In the genomic region with DNA sequence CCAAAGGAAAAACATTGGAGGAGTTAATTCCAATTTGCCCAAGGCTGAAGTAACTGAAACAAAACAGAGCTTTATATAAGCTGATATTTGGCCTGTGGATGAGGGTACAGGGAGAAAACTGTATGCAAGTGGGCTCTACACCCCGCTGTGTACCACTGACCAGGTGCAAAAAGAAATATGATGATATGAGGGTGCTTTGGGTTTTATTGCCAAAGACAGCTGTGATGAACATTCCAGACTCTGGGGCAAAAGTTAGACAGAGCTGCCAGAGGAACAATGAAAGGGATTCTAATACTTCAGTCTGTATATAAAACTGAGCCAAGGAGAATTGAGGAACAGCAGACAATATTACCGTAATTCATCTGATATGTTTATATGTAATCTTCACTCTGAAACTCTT, we compare ENCODE assay signal across 24 cellular contexts.
A peak's percentile ranks its signal among the peaks of the same experiment; 100 is the strongest.
DNase-seq lines count a peak whose midpoint lies in the region; ATAC-seq and TF ChIP-seq lines count a peak whose summit lies in the region.
"Had no signal": no experiment of that assay in that cellular context is flagged by ENCODE, and none has a peak within 500 bp of the region (broad histone marks: within the 10 kb centered on the region; RNA-seq: fewer than 3 reads in every experiment).

No MANE protein-coding gene starts in this region.

- H3K4me3 Mint-ChIP-seq in GM23338, result no peak overlapping the region
- H3K4me3 Mint-ChIP-seq in nephron, result no peak overlapping the region
- no peak overlapping the region for H3K4me3 Mint-ChIP-seq in endodermal cell
- H3K4me3 Mint-ChIP-seq in glutamatergic neuron (ENCODE audit: unreplicated experiment), result no peak overlapping the region
- H3K4me3 Mint-ChIP-seq: B cell; CD4-positive, alpha-beta T cell; CD8-positive, alpha-beta T cell had no signal

- H3K9ac ChIP-seq in rectal smooth muscle tissue (ENCODE audit: low read length) (no peak overlapping the region), endodermal cell (ENCODE audit: extremely low read depth, low read length, poor library complexity, severe bottlenecking) (no peak overlapping the region)
- H3K9ac ChIP-seq: BLaER1 treated with 17β-estradiol and CSF1 and Interleukin-3, amounts not matched to agents 10 nM and 100 nM had no signal

- peaks cover 7% of the 10 kb centered on the region for H3K36me3 Mint-ChIP-seq in GM23338 (ENCODE audit: low read depth)
- H3K36me3 Mint-ChIP-seq in nephron (ENCODE audit: low read depth), result peaks cover 15% of the 10 kb centered on the region
- H3K36me3 Mint-ChIP-seq in endodermal cell (ENCODE audit: low read depth), result peaks cover 7% of the 10 kb centered on the region
- H3K36me3 Mint-ChIP-seq in glutamatergic neuron (ENCODE audit: unreplicated experiment), result no peaks in the 10 kb centered on the region
- H3K36me3 Mint-ChIP-seq: CD8-positive, alpha-beta T cell had no signal

- H3K36me3 ChIP-seq in GM23338 (ENCODE audit: insufficient read depth) (no peaks in the 10 kb centered on the region), SJCRH30 (peaks cover 7% of the 10 kb centered on the region; the same call in 1 of the 2 replicates), rectal smooth muscle tissue (ENCODE audit: control insufficient read depth, insufficient read depth, low read length) (no peaks in the 10 kb centered on the region), endodermal cell (ENCODE audit: control insufficient read depth, insufficient read depth, low read length) (peaks cover 5% of the 10 kb centered on the region)
- H3K36me3 ChIP-seq: BLaER1 treated with 17β-estradiol and CSF1 and Interleukin-3, amounts not matched to agents 10 nM and 100 nM had no signal

- H3K4me1 Mint-ChIP-seq in GM23338 (peaks cover 25% of the 10 kb centered on the region), nephron (peaks cover 31% of the 10 kb centered on the region), endodermal cell (no peaks in the 10 kb centered on the region), glutamatergic neuron (ENCODE audit: low read depth, unreplicated experiment) (no peaks in the 10 kb centered on the region)
- H3K4me1 Mint-ChIP-seq: B cell had no signal

- H3F3A ChIP-seq in GM23338 (replicated peaks; ENCODE audit: low read depth), result no peaks in the 10 kb centered on the region

- 0 out of 2 replicates have a peak, but pooled peaks cover 4% of the 10 kb centered on the region for H3K9me3 ChIP-seq in SJCRH30 (replicated peaks)
- no peaks in the 10 kb centered on the region for H3K9me3 ChIP-seq in endodermal cell (ENCODE audit: control insufficient read depth, low read length)
- H3K9me3 ChIP-seq: A549 had no signal

- H3K9me2 ChIP-seq in GM23338 (ENCODE audit: insufficient read depth), result no peaks in the 10 kb centered on the region

- 0 out of 2 replicates have a peak overlapping the region, but pooled peaks have one; percentile 40 for H3K27ac Mint-ChIP-seq in GM23338
- peak overlapping the region; percentile 39 to 79 (median 45) for H3K27ac Mint-ChIP-seq in nephron
- no peak overlapping the region for H3K27ac Mint-ChIP-seq in endodermal cell
- no peak overlapping the region for H3K27ac Mint-ChIP-seq in glutamatergic neuron (ENCODE audit: unreplicated experiment)
- H3K27ac Mint-ChIP-seq: B cell; CD4-positive, alpha-beta T cell; CD8-positive, alpha-beta T cell had no signal

- peaks cover 15% of the 10 kb centered on the region for H3K4me1 ChIP-seq in GM23338 (ENCODE audit: insufficient read depth)
- peaks cover 45% of the 10 kb centered on the region for H3K4me1 ChIP-seq in SJCRH30
- peaks cover 11% of the 10 kb centered on the region for H3K4me1 ChIP-seq in rectal smooth muscle tissue (ENCODE audit: control insufficient read depth, insufficient read depth, low read length)
- no peaks in the 10 kb centered on the region for H3K4me1 ChIP-seq in endodermal cell (ENCODE audit: control insufficient read depth, insufficient read depth, low read length)
- H3K4me1 ChIP-seq: BLaER1 treated with 17β-estradiol and CSF1 and Interleukin-3, amounts not matched to agents 10 nM and 100 nM had no signal

- H2AFZ ChIP-seq in GM23338, result no peak overlapping the region

- TF ChIP-seq CTCF in GM23338 (conservative IDR thresholded peaks at IDR 0.05; ENCODE audit: low read depth in 2 of 2) (no peak), nephron (IDR thresholded peaks at IDR 0.05; ENCODE audit: unreplicated experiment in 3 of 3) (no peak), endodermal cell (conservative IDR thresholded peaks at IDR 0.05) (no peak), glutamatergic neuron (IDR thresholded peaks at IDR 0.05; ENCODE audit: partially characterized antibody, unreplicated experiment) (no peak)

- H3K4me2 ChIP-seq in GM23338, result no peak overlapping the region
- H3K4me2 ChIP-seq: A549; BLaER1 treated with 17β-estradiol and CSF1 and Interleukin-3, amounts not matched to agents 10 nM and 100 nM had no signal

- H3K27me3 Mint-ChIP-seq in GM23338 (ENCODE audit: insufficient read depth, low read depth, poor library complexity) (no peaks in the 10 kb centered on the region), nephron (ENCODE audit: low read depth) (no peaks in the 10 kb centered on the region), endodermal cell (ENCODE audit: insufficient read depth) (no peaks in the 10 kb centered on the region), glutamatergic neuron (ENCODE audit: unreplicated experiment) (no peaks in the 10 kb centered on the region)
- H3K27me3 Mint-ChIP-seq: B cell; CD4-positive, alpha-beta T cell had no signal

- H3K27me3 ChIP-seq in GM23338 (ENCODE audit: insufficient read depth), result no peaks in the 10 kb centered on the region
- no peaks in the 10 kb centered on the region for H3K27me3 ChIP-seq in SJCRH30
- H3K27me3 ChIP-seq in rectal smooth muscle tissue (ENCODE audit: control insufficient read depth, insufficient read depth, low read length), result no peaks in the 10 kb centered on the region
- no peaks in the 10 kb centered on the region for H3K27me3 ChIP-seq in endodermal cell (ENCODE audit: control insufficient read depth, insufficient read depth, low read length, poor library complexity, severe bottlenecking)

- ATAC-seq in GM23338, result no peak
- ATAC-seq: A549; CD8-positive, alpha-beta T cell had no signal

- H3K79me2 ChIP-seq in GM23338 (replicated peaks; ENCODE audit: insufficient read depth), result peaks cover 6% of the 10 kb centered on the region

- DNase-seq in GM23338 (ENCODE audit: low spot score) (no peak), SJCRH30 (peak; percentile 89 to 97), GF-D8 (lab: John Stamatoyannopoulos, UW) (no peak), NCI-H1417 treated with DMSO at 0.1 percent for 48 hours (lab: John Stamatoyannopoulos, UW) (no peak), endodermal cell (no peak), glutamatergic neuron (no peak)
- DNase-seq: AML-193; CD4-positive, alpha-beta T cell; CD8-positive, alpha-beta T cell; COR-L47; DMS 273 treated with DMSO at 0.1 percent for 48 hours; DMS153; DMS53; DMS79; DND-41; EL; GDM1 had no signal

- 90% methylated on average over 1 of the region's 2 CpGs; no CpG with 5 or more reads in 1 of the 2 experiments for WGBS in endodermal cell (ENCODE audit: insufficient coverage in 1 of 2, insufficient read length in 1 of 2), 2 experiments

- no peak overlapping the region for H3K4me3 ChIP-seq in GM23338
- no peak overlapping the region for H3K4me3 ChIP-seq in SJCRH30
- no peak overlapping the region for H3K4me3 ChIP-seq in rectal smooth muscle tissue (ENCODE audit: low read length)
- H3K4me3 ChIP-seq in endodermal cell (ENCODE audit: low read length), result no peak overlapping the region
- H3K4me3 ChIP-seq: A549; BLaER1 treated with 17β-estradiol and CSF1 and Interleukin-3, amounts not matched to agents 10 nM and 100 nM had no signal

- H4K20me1 ChIP-seq in GM23338 (replicated peaks; ENCODE audit: insufficient read depth), result no peaks in the 10 kb centered on the region
- H4K20me1 ChIP-seq: BLaER1 treated with 17β-estradiol and CSF1 and Interleukin-3, amounts not matched to agents 10 nM and 100 nM had no signal

- no peak overlapping the region for H3K27ac ChIP-seq in GM23338 (ENCODE audit: low read depth)
- peak overlapping the region; percentile 87 for H3K27ac ChIP-seq in SJCRH30
- H3K27ac ChIP-seq in rectal smooth muscle tissue (ENCODE audit: low read depth, low read length), result peak overlapping the region; percentile 38
- H3K27ac ChIP-seq in endodermal cell (ENCODE audit: low read depth, low read length), result no peak overlapping the region
- H3K27ac ChIP-seq: 22Rv1; A549; BLaER1 treated with 17β-estradiol and CSF1 and Interleukin-3, amounts not matched to agents 10 nM and 100 nM; C4-2B had no signal

- H3K9me3 Mint-ChIP-seq in GM23338 (no peaks in the 10 kb centered on the region), nephron (peaks cover 4% of the 10 kb centered on the region), endodermal cell (peaks cover 52% of the 10 kb centered on the region), glutamatergic neuron (ENCODE audit: unreplicated experiment) (no peaks in the 10 kb centered on the region)
- H3K9me3 Mint-ChIP-seq: CD4-positive, alpha-beta T cell; CD8-positive, alpha-beta T cell had no signal

TF ChIP-seq in GM23338, 12 proteins besides CTCF, POLR2A, EP300 and RAD21:
- TF ChIP-seq EZH2 (IDR thresholded peaks at IDR 0.05; ENCODE audit: low read depth, unreplicated experiment), result no peak

Comparison
In these comparisons a context has a peak if more than half of its experiments do, and no peak if none do; other contexts are left out.
1. DNase-seq: peak in SJCRH30 (2 of 2); none in GM23338 (single experiment), GF-D8 (single experiment), NCI-H1417 treated with DMSO at 0.1 percent for 48 hours (single experiment), endodermal cell (single experiment) and glutamatergic neuron (single experiment).
2. H3K27ac ChIP-seq: peak in SJCRH30 (single experiment) and rectal smooth muscle tissue (single experiment); none in GM23338 (single experiment) and endodermal cell (single experiment).
3. H3K27ac Mint-ChIP-seq: peak in GM23338 (single experiment) and nephron (3 of 3); none in endodermal cell (single experiment) and glutamatergic neuron (single experiment).